In genomic region chr9:20292002-20292401, GRCh38 we compare ENCODE assay signal across 10 cellular contexts.
DNase-seq lines count a peak whose midpoint lies in the region; ATAC-seq, FAIRE-seq and TF ChIP-seq lines count a peak whose summit lies in the region.
"Had no signal": no experiment of that assay in that cellular context is flagged by ENCODE, and none has a peak within 500 bp of the region (broad histone marks: within the 10 kb centered on the region; RNA-seq: fewer than 3 reads in every experiment).

No MANE protein-coding gene starts in this region.

- no peak for TF ChIP-seq POLR2A in endothelial cell of umbilical vein (IDR thresholded peaks at IDR 0.05; ENCODE audit: low read depth, low read length)

- no peak overlapping the region for H3K14ac ChIP-seq in neuronal stem cell (ENCODE audit: low read length)

- no peak overlapping the region for H2BK15ac ChIP-seq in neuronal stem cell (ENCODE audit: low read length)

- H3K27ac ChIP-seq in endothelial cell of umbilical vein (ENCODE audit: insufficient read depth, low read depth, low read length) (no peak overlapping the region), neuronal stem cell (replicated peaks; ENCODE audit: low read length) (no peak overlapping the region), left lung (no peak overlapping the region)

- H3K36me3 Mint-ChIP-seq in activated T-cell treated with anti-CD3 and anti-CD28 coated beads, Interleukin-2, amount 50 U/mL, for 4 hours (ENCODE audit: insufficient read depth) = no peaks in the 10 kb centered on the region

- no CpG with 5 or more reads among the region's 4 CpGs for WGBS in neuronal stem cell (ENCODE audit: extremely low coverage in 2 of 2, insufficient read length in 2 of 2, insufficient replicate concordance in 1 of 2), 2 donors

- H3K9me3 ChIP-seq in endothelial cell of umbilical vein (replicated peaks; ENCODE audit: control insufficient read depth, insufficient read depth, low read length) (no peaks in the 10 kb centered on the region), neuronal stem cell (replicated peaks in 1 of 2; ENCODE audit: control insufficient read depth in 2 of 2, insufficient read depth in 1 of 2, low read depth in 1 of 2, low read length in 2 of 2) (peaks cover 0 to 2% of the 10 kb centered on the region in 2 donors), left lung (no peaks in the 10 kb centered on the region)

- peaks cover 11% of the 10 kb centered on the region for H3K9me3 Mint-ChIP-seq in activated T-cell treated with anti-CD3 and anti-CD28 coated beads, Interleukin-2, amount 50 U/mL, for 4 hours

- no peak overlapping the region for H2BK5ac ChIP-seq in neuronal stem cell (ENCODE audit: low read length)

- dilution Hi-C loops in endothelial cell of umbilical vein (cut with MboI; ENCODE audit: extremely low pct_ligation_motif_present, low sequenced_read_pairs) = no loop called here

- no peak for FAIRE-seq in endothelial cell of umbilical vein (lab: Jason Lieb, UNC)

- no peaks in the 10 kb centered on the region for H3K4me1 ChIP-seq in endothelial cell of umbilical vein (ENCODE audit: control insufficient read depth, extremely low read depth, insufficient read depth, low read length)
- peaks cover 3 to 11% of the 10 kb centered on the region in 2 donors for H3K4me1 ChIP-seq in neuronal stem cell (ENCODE audit: control insufficient read depth in 2 of 2, insufficient read depth in 1 of 2, low read depth in 1 of 2, low read length in 2 of 2)
- H3K4me1 ChIP-seq in left lung = no peaks in the 10 kb centered on the region

- no peaks in the 10 kb centered on the region for H3K79me2 ChIP-seq in endothelial cell of umbilical vein (ENCODE audit: control insufficient read depth, insufficient read depth, low read length)

- H4K91ac ChIP-seq in neuronal stem cell (ENCODE audit: low read depth, low read length, poor library complexity) = peak overlapping the region; percentile 16

- no peak overlapping the region for H3K4me3 ChIP-seq in GM12865 (ENCODE audit: low read depth, low read length)
- no peak overlapping the region for H3K4me3 ChIP-seq in endothelial cell of umbilical vein (replicated peaks in 1 of 3; ENCODE audit: insufficient read depth in 1 of 3, low read depth in 1 of 3, low read length in 3 of 3)
- no peak overlapping the region for H3K4me3 ChIP-seq in neuronal stem cell (ENCODE audit: low read length in 2 of 2)
- no peak overlapping the region for H3K4me3 ChIP-seq in left lung

- intact Hi-C loops in endothelial cell of umbilical vein (cut with micrococcal nuclease) (no loop called here), left lung (cut with DNase I) (no loop called here)

- H3K9ac ChIP-seq in endothelial cell of umbilical vein (replicated peaks; ENCODE audit: extremely low read depth, insufficient read depth, low read length) = no peak overlapping the region
- no peak overlapping the region for H3K9ac ChIP-seq in neuronal stem cell (ENCODE audit: low read depth, low read length, poor library complexity)

- DNase-seq in GM12865 (ENCODE audit: low read depth) (peak; percentile 35), NCI-H69 (lab: John Stamatoyannopoulos, UW) (peak; percentile 43), endothelial cell of umbilical vein (ENCODE audit: low read depth, low spot score) (peak; percentile 4), neuronal stem cell (ENCODE audit: low spot score) (no peak), left lung (no peak)
- no peak for DNase-seq in activated T-cell treated with anti-CD3 and anti-CD28 coated beads, Interleukin-2, amount 50 U/mL, for 4 hours
- DNase-seq: hippocampal formation, naive B cell, NCI-H1694 had no signal

- POLR2A ChIA-PET in endothelial cell of umbilical vein (lab: Charles Lee) = no interaction called here

- H3K4me3 Mint-ChIP-seq in activated T-cell treated with anti-CD3 and anti-CD28 coated beads, Interleukin-2, amount 50 U/mL, for 4 hours = no peak overlapping the region
- H3K4me3 Mint-ChIP-seq: naive B cell had no signal

- CTCF ChIA-PET in endothelial cell of umbilical vein (lab: Charles Lee) = no interaction called here

- H3K4ac ChIP-seq in neuronal stem cell (ENCODE audit: low read length) = no peak overlapping the region

- H2AK5ac ChIP-seq in neuronal stem cell (ENCODE audit: low read depth, low read length) = no peak overlapping the region

- peaks cover 3% of the 10 kb centered on the region for H3K27me3 Mint-ChIP-seq in activated T-cell treated with anti-CD3 and anti-CD28 coated beads, Interleukin-2, amount 50 U/mL, for 4 hours (ENCODE audit: low read depth)

- H4K20me1 ChIP-seq in endothelial cell of umbilical vein (replicated peaks; ENCODE audit: control insufficient read depth, extremely low read depth, insufficient read depth, low read length) = no peaks in the 10 kb centered on the region

- H2BK120ac ChIP-seq in neuronal stem cell (ENCODE audit: low read depth, low read length) = no peak overlapping the region

- H3K79me1 ChIP-seq in neuronal stem cell (ENCODE audit: low read depth, low read length) = no peaks in the 10 kb centered on the region

- H2AFZ ChIP-seq in endothelial cell of umbilical vein (ENCODE audit: low read depth, low read length) = no peak overlapping the region
- H2AFZ ChIP-seq in neuronal stem cell (ENCODE audit: low read length) = no peak overlapping the region

- no peak overlapping the region for H2BK12ac ChIP-seq in neuronal stem cell (ENCODE audit: low read length)

- H3K4me2 ChIP-seq in endothelial cell of umbilical vein (ENCODE audit: insufficient read depth, low read length) (no peak overlapping the region), neuronal stem cell (ENCODE audit: insufficient read depth, low read length, poor library complexity, severe bottlenecking) (no peak overlapping the region)

- H3K23ac ChIP-seq in neuronal stem cell (ENCODE audit: low read depth, low read length, poor library complexity) = no peak overlapping the region

- H4K8ac ChIP-seq in neuronal stem cell (ENCODE audit: low read depth, low read length) = no peak overlapping the region

- TF ChIP-seq CTCF in GM12865 (IDR thresholded peaks at IDR 0.05; ENCODE audit: insufficient read depth, low read depth, low read length, missing control alignments) = peak; percentile 13
- TF ChIP-seq CTCF in endothelial cell of umbilical vein (IDR thresholded peaks at IDR 0.05; ENCODE audit: extremely low read depth in 1 of 2, insufficient read depth in 1 of 2, low read depth in 1 of 2, low read length in 2 of 2) = no peak
- TF ChIP-seq CTCF in left lung (IDR thresholded peaks at IDR 0.05) = no peak

- no peak overlapping the region for H3K18ac ChIP-seq in neuronal stem cell (ENCODE audit: low read length)

- H3K9me1 ChIP-seq in endothelial cell of umbilical vein (replicated peaks; ENCODE audit: control insufficient read depth, extremely low read depth, insufficient read depth, low read length) = no peaks in the 10 kb centered on the region

- H3K36me3 ChIP-seq in endothelial cell of umbilical vein (ENCODE audit: control insufficient read depth in 2 of 2, extremely low read depth in 1 of 2, insufficient read depth in 2 of 2, low read length in 2 of 2) (no peaks in the 10 kb centered on the region), neuronal stem cell (replicated peaks in 1 of 2; ENCODE audit: control insufficient read depth in 2 of 2, insufficient read depth in 2 of 2, low read length in 2 of 2) (no peaks in the 10 kb centered on the region), left lung (no peaks in the 10 kb centered on the region)

- no peaks in the 10 kb centered on the region for H3K27me3 ChIP-seq in endothelial cell of umbilical vein (ENCODE audit: control insufficient read depth in 2 of 2, insufficient read depth in 2 of 2, low read length in 2 of 2)
- H3K27me3 ChIP-seq in neuronal stem cell (ENCODE audit: control insufficient read depth in 3 of 3, insufficient read depth in 3 of 3, low read depth in 1 of 3, low read length in 3 of 3) = no peaks in the 10 kb centered on the region
- H3K27me3 ChIP-seq in left lung = no peaks in the 10 kb centered on the region

- no peak for ATAC-seq in activated T-cell treated with anti-CD3 and anti-CD28 coated beads, Interleukin-2, amount 50 U/mL, for 4 hours
- ATAC-seq in left lung = no peak
- ATAC-seq in GM21825 (IDR thresholded peaks at IDR 0.05; ENCODE audit: unreplicated experiment) = no peak

- no TSS peak for BruUV-seq in endothelial cell of umbilical vein (replicated peaks; lab: Mats Ljungman, UMichigan)

- peaks cover 3% of the 10 kb centered on the region for H3K4me1 Mint-ChIP-seq in activated T-cell treated with anti-CD3 and anti-CD28 coated beads, Interleukin-2, amount 50 U/mL, for 4 hours (ENCODE audit: low read depth)

TF ChIP-seq in endothelial cell of umbilical vein, 7 proteins besides CTCF, POLR2A, EP300 and RAD21:
- TF ChIP-seq EZH2 (IDR thresholded peaks at IDR 0.05; ENCODE audit: borderline replicate concordance, low read depth, low read length, severe bottlenecking) (no peak), GATA2 (IDR thresholded peaks at IDR 0.05; ENCODE audit: insufficient read depth, insufficient read length, low read depth, low read length) (no peak)

Comparison
In these comparisons a context has a peak if more than half of its experiments do, and no peak if none do; other contexts are left out.
1. DNase-seq: peak in GM12865 (single experiment), NCI-H69 (single experiment) and endothelial cell of umbilical vein (single experiment); none in neuronal stem cell (single experiment), activated T-cell treated with anti-CD3 and anti-CD28 coated beads, Interleukin-2, amount 50 U/mL, for 4 hours (single experiment) and left lung (0 of 2).